10 cellular contexts compared by ENCODE assay signal in genomic region chr18:53070706-53071105, GRCh38.
"Had no signal": no experiment of that assay in that cellular context is flagged by ENCODE, and none has a peak within 500 bp of the region (broad histone marks: within the 10 kb centered on the region; RNA-seq: fewer than 3 reads in every experiment).

No MANE protein-coding gene starts in this region.

- H3K4me3 Mint-ChIP-seq: activated T-cell treated with anti-CD3 and anti-CD28 coated beads, Interleukin-2, amount 50 U/mL, for 72 hours; T-helper 2 cell treated with Interferon-gamma antibody and Interleukin-4, amounts not matched to agents 5 μg/mL and 100 μg/mL, for 36 hours had no signal

- H3K27ac Mint-ChIP-seq: activated T-cell treated with anti-CD3 and anti-CD28 coated beads, Interleukin-2, amount 50 U/mL, for 72 hours; T-helper 2 cell treated with Interferon-gamma antibody and Interleukin-4, amounts not matched to agents 5 μg/mL and 100 μg/mL, for 36 hours had no signal

- DNase-seq: activated CD4-positive, alpha-beta T cell treated with anti-CD3 and anti-CD28 coated beads for 1 hour; activated CD4-positive, alpha-beta T cell treated with anti-CD3 and anti-CD28 coated beads, Interleukin-2, amount 50 U/mL, for 48 hours; activated T-cell treated with anti-CD3 and anti-CD28 coated beads, Interleukin-2, amount 50 U/mL, for 72 hours; aorta; lower lobe of right lung; midbrain; stimulated activated CD4-positive, alpha-beta T cell treated with anti-CD3 and anti-CD28 coated beads, Interleukin-12 subunit alpha, Interleukin-12 subunit beta, amount 100 ng/mL, for 4 hours; stimulated activated naive CD4-positive, alpha-beta T cell had no signal

- H3K36me3 ChIP-seq: lower lobe of right lung had no signal

- H3K4me1 ChIP-seq: lower lobe of right lung had no signal

- ATAC-seq: activated T-cell treated with anti-CD3 and anti-CD28 coated beads, Interleukin-2, amount 50 U/mL, for 72 hours; esophagus mucosa; lower lobe of right lung had no signal

- H3K9me3 ChIP-seq: lower lobe of right lung had no signal

- H3K27ac ChIP-seq: lower lobe of right lung had no signal

- H3K4me3 ChIP-seq: lower lobe of right lung had no signal
